15 cellular contexts compared by ENCODE assay signal in genomic region chr9:124805186-124805585, GRCh38. TPM values are rescaled to one million over a fixed set of nuclear protein-coding genes. Genes with fewer than 3 reads are reported as not detected.
"Had no signal": no experiment of that assay in that cellular context is flagged by ENCODE, and none has a peak within 500 bp of the region (broad histone marks: within the 10 kb centered on the region; RNA-seq: fewer than 3 reads in every experiment).

No MANE protein-coding gene starts in this region.

- H3K4me3 ChIP-seq: gastroesophageal sphincter had no signal

- H3K4me1 Mint-ChIP-seq: activated CD4-positive, alpha-beta memory T cell treated with anti-CD3 and anti-CD28 coated beads, Interleukin-2, amount 10 ng/mL, durations not matched to agents 7 days and 5 days; activated naive CD8-positive, alpha-beta T cell treated with anti-CD3 and anti-CD28 coated beads, Interleukin-2, amount 10 ng/mL, durations not matched to agents 7 days and 5 days; stimulated activated effector memory CD8-positive, alpha-beta T cell treated with anti-CD3 and anti-CD28 coated beads, Interleukin-12 subunit alpha, Interleukin-12 subunit beta, amount 100 ng/mL, for 72 hours had no signal

- H3K9me3 Mint-ChIP-seq: activated CD4-positive, alpha-beta memory T cell treated with anti-CD3 and anti-CD28 coated beads, Interleukin-2, amount 10 ng/mL, durations not matched to agents 7 days and 5 days; activated naive CD8-positive, alpha-beta T cell treated with anti-CD3 and anti-CD28 coated beads, Interleukin-2, amount 10 ng/mL, durations not matched to agents 7 days and 5 days; mesothelial cell of epicardium; stimulated activated effector memory CD8-positive, alpha-beta T cell treated with anti-CD3 and anti-CD28 coated beads, Interleukin-12 subunit alpha, Interleukin-12 subunit beta, amount 100 ng/mL, for 72 hours; type B pancreatic cell had no signal

- H3K4me3 Mint-ChIP-seq: activated CD4-positive, alpha-beta memory T cell treated with anti-CD3 and anti-CD28 coated beads, Interleukin-2, amount 10 ng/mL, durations not matched to agents 7 days and 5 days; activated naive CD8-positive, alpha-beta T cell treated with anti-CD3 and anti-CD28 coated beads, Interleukin-2, amount 10 ng/mL, durations not matched to agents 7 days and 5 days; mesothelial cell of epicardium; stimulated activated effector memory CD8-positive, alpha-beta T cell treated with anti-CD3 and anti-CD28 coated beads, Interleukin-12 subunit alpha, Interleukin-12 subunit beta, amount 100 ng/mL, for 72 hours; type B pancreatic cell had no signal

- H3K27me3 ChIP-seq: gastroesophageal sphincter had no signal

- DNase-seq: activated CD4-positive, alpha-beta memory T cell treated with anti-CD3 and anti-CD28 coated beads, Interleukin-2, amount 10 ng/mL, durations not matched to agents 7 days and 5 days; activated CD8-positive, alpha-beta memory T cell treated with anti-CD3 and anti-CD28 coated beads, Interleukin-2, amount 50 U/mL, for 4 hours; activated naive CD8-positive, alpha-beta T cell treated with anti-CD3 and anti-CD28 coated beads, Interleukin-2, amount 10 ng/mL, durations not matched to agents 7 days and 5 days; aorta; kidney; left ventricle myocardium superior; naive B cell; substantia nigra; T1000 had no signal

- H3K36me3 Mint-ChIP-seq: activated naive CD8-positive, alpha-beta T cell treated with anti-CD3 and anti-CD28 coated beads, Interleukin-2, amount 10 ng/mL, durations not matched to agents 7 days and 5 days; stimulated activated effector memory CD8-positive, alpha-beta T cell treated with anti-CD3 and anti-CD28 coated beads, Interleukin-12 subunit alpha, Interleukin-12 subunit beta, amount 100 ng/mL, for 72 hours; type B pancreatic cell had no signal

- ATAC-seq: gastroesophageal sphincter; left ventricle myocardium superior; stimulated activated effector memory CD8-positive, alpha-beta T cell treated with anti-CD3 and anti-CD28 coated beads, Interleukin-12 subunit alpha, Interleukin-12 subunit beta, amount 100 ng/mL, for 72 hours had no signal

- H3K27ac Mint-ChIP-seq: activated CD4-positive, alpha-beta memory T cell treated with anti-CD3 and anti-CD28 coated beads, Interleukin-2, amount 10 ng/mL, durations not matched to agents 7 days and 5 days; activated naive CD8-positive, alpha-beta T cell treated with anti-CD3 and anti-CD28 coated beads, Interleukin-2, amount 10 ng/mL, durations not matched to agents 7 days and 5 days; mesothelial cell of epicardium; stimulated activated effector memory CD8-positive, alpha-beta T cell treated with anti-CD3 and anti-CD28 coated beads, Interleukin-12 subunit alpha, Interleukin-12 subunit beta, amount 100 ng/mL, for 72 hours; type B pancreatic cell had no signal

- H3K27me3 Mint-ChIP-seq: naive B cell had no signal

- H3K27ac ChIP-seq: gastroesophageal sphincter, VCaP had no signal

- H3K9me3 ChIP-seq: gastroesophageal sphincter had no signal

RNA-seq across cellular contexts. Expression of gene OLFML2A, which starts 28.3 kb away (rescaled TPM):
- total RNA-seq: activated CD4-positive, alpha-beta memory T cell treated with anti-CD3 and anti-CD28 coated beads, Interleukin-2, amount 10 ng/mL, durations not matched to agents 7 days and 5 days; activated naive CD8-positive, alpha-beta T cell treated with anti-CD3 and anti-CD28 coated beads, Interleukin-2, amount 10 ng/mL, durations not matched to agents 7 days and 5 days had no signal

RNA-seq across cellular contexts. Expression of gene WDR38, which starts 48.1 kb away (rescaled TPM):
- total RNA-seq: activated CD4-positive, alpha-beta memory T cell treated with anti-CD3 and anti-CD28 coated beads, Interleukin-2, amount 10 ng/mL, durations not matched to agents 7 days and 5 days; activated naive CD8-positive, alpha-beta T cell treated with anti-CD3 and anti-CD28 coated beads, Interleukin-2, amount 10 ng/mL, durations not matched to agents 7 days and 5 days; aorta; fibroblast of lung; gastroesophageal sphincter; left ventricle myocardium superior; mesothelial cell of epicardium had no signal
- polyA plus RNA-seq: fibroblast of lung had no signal
